Comparison of ENCODE assay signal across 1 cellular context in the genomic region with DNA sequence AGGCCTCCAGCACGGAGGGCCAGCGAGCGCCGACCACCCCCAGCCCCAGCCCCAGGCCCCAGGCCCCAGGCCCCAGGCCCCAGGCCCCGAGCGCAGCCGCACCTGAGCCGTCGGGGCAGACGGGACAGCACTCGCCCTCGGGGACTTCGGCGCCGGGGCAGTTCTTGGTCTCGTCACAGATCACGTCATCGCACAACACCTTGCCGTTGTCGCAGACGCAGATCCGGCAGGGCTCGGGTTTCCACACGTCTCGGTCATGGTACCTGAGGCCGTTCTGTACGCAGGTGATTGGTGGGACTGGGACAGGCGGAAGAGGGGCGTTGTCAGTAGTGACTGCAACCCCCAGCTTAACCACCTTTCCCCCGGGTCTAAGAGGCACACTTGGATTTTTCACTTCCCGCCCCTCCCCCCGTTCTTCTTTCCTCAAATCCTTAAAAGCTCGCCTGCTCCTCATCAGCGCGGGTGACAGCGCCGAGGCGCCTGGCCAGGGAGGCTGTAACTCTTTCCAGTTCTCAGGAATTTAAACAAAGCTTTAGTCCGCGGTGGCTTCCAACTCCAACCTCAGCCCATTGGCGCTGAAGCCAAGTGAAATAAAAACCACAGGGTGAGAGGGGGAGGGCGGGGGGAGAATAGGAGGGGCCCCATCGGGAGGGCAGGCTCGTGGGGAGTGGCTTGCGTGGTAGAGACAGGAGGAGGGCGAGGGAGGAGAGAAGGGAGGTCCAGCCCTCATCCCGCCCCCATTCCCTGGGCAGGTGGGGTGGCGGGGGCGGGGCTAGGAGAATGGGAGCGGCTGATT.
A peak's percentile ranks its signal among the peaks of the same experiment; 100 is the strongest.
TF ChIP-seq lines count a peak whose summit lies in the region.

No MANE protein-coding gene starts in this region.

TF ChIP-seq in IMR-90, 13 proteins besides CTCF, POLR2A, EP300 and RAD21 (continued from another document):
- TF ChIP-seq, protein P1, sequence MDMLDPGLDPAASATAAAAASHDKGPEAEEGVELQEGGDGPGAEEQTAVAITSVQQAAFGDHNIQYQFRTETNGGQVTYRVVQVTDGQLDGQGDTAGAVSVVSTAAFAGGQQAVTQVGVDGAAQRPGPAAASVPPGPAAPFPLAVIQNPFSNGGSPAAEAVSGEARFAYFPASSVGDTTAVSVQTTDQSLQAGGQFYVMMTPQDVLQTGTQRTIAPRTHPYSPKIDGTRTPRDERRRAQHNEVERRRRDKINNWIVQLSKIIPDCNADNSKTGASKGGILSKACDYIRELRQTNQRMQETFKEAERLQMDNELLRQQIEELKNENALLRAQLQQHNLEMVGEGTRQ (IDR thresholded peaks at IDR 0.05; ENCODE audit: low read depth, low read length) = no peak
- peak; percentile 88; the same call in 1 of the 2 replicates for TF ChIP-seq CHD1 (IDR thresholded peaks at IDR 0.05; ENCODE audit: low read depth, low read length)
TF ChIP-seq in IMR-90: peak in this region for 2.
